ENCODE assay signal across 8 cellular contexts in the genomic region with DNA sequence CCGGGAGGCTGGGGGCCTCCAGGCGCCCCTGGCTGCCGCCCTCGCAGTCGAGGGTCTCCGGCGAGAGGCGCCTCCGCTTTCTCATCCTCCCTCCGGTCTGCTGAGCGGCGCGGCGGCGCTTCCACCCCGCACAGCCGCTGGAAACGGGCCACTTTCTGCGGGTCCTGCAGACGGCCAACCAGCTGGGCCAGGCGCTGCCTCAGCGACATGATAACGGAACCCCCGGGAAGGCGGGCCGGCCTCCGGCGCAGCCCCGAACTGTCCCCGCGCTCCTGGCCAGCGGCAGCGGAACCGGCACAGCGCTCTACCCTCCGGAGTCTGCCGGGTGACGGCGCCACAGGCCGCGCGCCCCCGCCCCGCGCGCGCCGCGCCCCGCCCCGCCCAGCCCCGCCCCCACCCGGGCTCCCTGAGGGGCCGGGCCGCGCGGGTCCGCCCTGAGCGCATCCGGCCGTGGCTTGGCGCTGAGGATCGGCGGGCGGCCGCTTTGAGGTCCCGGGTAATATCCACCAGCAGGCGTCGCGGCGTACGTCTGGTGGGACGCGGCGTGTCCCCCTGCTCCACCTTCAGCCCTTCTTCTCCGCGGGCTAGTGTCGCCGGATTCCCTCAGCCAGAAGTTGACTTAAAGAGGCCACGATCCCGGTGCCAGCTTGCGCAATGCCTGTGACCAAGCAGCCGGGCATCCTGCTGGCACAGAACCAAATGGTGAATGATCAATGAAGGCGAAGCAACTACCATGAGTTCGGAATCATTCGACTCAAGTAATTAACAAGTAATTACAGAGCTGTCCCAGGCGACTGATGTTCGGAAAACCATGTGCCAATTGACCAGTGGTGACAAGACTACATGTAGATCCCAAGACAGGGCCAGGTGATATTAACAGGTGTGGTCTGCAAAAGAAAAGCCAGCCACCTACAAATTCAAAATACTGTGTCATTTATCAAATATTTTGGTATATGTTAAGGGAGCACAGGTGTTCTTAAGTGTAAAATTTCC. TPM values are rescaled to one million over a fixed set of nuclear protein-coding genes. Genes with fewer than 3 reads are reported as not detected.
DNase-seq lines count a peak whose midpoint lies in the region; ATAC-seq lines count a peak whose summit lies in the region.

A gene with protein sequence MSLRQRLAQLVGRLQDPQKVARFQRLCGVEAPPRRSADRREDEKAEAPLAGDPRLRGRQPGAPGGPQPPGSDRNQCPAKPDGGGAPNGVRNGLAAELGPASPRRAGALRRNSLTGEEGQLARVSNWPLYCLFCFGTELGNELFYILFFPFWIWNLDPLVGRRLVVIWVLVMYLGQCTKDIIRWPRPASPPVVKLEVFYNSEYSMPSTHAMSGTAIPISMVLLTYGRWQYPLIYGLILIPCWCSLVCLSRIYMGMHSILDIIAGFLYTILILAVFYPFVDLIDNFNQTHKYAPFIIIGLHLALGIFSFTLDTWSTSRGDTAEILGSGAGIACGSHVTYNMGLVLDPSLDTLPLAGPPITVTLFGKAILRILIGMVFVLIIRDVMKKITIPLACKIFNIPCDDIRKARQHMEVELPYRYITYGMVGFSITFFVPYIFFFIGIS (minus strand): TSS at position 330 of the 993 bp plus-strand sequence. CDS start 121 bp downstream, at position 209.

- peak within 1 kb of the TSS; percentile 86 for H3K4me3 ChIP-seq in NT2/D1 (ENCODE audit: insufficient read length, low read depth)

- peak within 1 kb of the TSS; percentile 72 for H3K27ac ChIP-seq in epithelial cell of prostate

- ATAC-seq in GM19372 (IDR thresholded peaks at IDR 0.05; ENCODE audit: low read depth, unreplicated experiment) (peak; percentile 83), HG03520 (IDR thresholded peaks at IDR 0.05; ENCODE audit: unreplicated experiment) (peak; percentile 75)

- no peaks in the 10 kb centered on the region for H3K36me3 ChIP-seq in NT2/D1 (ENCODE audit: insufficient read depth, insufficient read length, low read length)

- DNase-seq in CMK (ENCODE audit: low read depth) = peak; percentile 60
- peak; percentile 22 for DNase-seq in NT2/D1 (ENCODE audit: low read depth, low spot score)
- DNase-seq in activated T-cell treated with anti-CD3 and anti-CD28 coated beads for 24 hours (ENCODE audit: low read depth) = peak; percentile 71
- no peak for DNase-seq in epithelial cell of prostate (ENCODE audit: low read depth, low spot score)
- peak; percentile 89 for DNase-seq in mucosa of gallbladder (ENCODE audit: low spot score)
- peak; percentile 20 to 54 for DNase-seq in stimulated activated CD8-positive, alpha-beta memory T cell treated with anti-CD3 and anti-CD28 coated beads, Interleukin-4, amount 100 ng/mL, for 4 hours (ENCODE audit: low read depth in 2 of 2, low spot score in 1 of 2)

- H3K9me3 ChIP-seq in NT2/D1 (ENCODE audit: insufficient read depth, low read length) = no peaks in the 10 kb centered on the region

- H3K27me3 ChIP-seq in NT2/D1 (ENCODE audit: insufficient read depth, insufficient read length) = peaks cover 24% of the 10 kb centered on the region

- peaks cover 2% of the 10 kb centered on the region for H3K4me1 ChIP-seq in NT2/D1 (ENCODE audit: insufficient read depth, insufficient read length)

- peak within 1 kb of the TSS; percentile 88 for H3K9ac ChIP-seq in NT2/D1 (ENCODE audit: insufficient read length, low read depth)

RNA-seq across cellular contexts. Expression of the gene that starts here (rescaled TPM):
- 30.2 TPM for total RNA-seq in mucosa of gallbladder
